In the genomic region with DNA sequence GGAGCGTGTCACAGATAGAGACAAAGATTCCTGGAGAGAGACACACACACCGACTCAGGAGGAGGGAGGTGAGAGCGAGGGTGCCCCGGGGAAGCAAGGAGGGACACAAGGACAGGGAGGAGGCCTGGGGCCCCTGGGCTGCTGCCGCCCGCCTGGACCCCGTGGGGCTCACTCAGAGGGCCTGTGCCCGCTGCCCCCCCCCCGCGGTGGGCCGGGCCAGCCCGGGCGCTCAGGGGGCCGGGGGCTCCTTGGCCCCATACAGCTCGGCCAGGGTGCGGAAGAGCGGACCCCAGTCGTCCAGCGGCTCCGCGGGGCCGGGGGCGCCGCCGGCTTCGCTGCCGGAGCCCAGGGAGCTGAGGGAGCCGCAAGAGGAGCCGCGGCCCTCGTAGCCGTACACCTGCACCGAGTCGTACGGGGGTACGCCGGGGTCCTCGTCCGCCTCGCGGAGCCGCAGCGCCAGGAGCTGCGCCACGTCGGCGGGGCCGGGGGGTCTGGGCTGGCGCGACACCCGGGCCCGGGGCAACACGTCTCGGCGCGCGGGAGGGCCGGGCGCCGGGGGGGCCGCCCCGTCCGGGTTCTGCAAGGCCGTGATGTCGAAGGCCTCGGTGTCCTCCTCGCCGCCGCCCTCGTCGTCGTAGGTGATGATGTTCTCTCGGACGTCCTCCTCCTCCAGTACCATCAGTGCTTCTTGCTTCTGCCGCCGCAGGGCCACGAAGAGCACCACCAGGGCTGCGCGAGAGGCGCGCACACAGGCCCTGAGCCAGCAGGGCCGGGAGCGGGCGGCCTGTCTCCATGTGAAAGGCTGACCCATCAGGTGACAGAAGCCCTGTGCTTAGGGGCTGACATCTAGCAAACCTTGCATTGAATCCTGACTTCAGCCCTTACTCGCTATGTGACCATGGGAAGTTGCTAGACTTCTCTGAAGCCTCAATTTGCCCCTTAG, we compare ENCODE assay signal across 21 cellular contexts. TPM values are rescaled to one million over a fixed set of nuclear protein-coding genes. Genes with fewer than 3 reads are reported as not detected.
DNase-seq lines count a peak whose midpoint lies in the region; ATAC-seq and TF ChIP-seq lines count a peak whose summit lies in the region.
"Had no signal": no experiment of that assay in that cellular context is flagged by ENCODE, and none has a peak within 500 bp of the region (broad histone marks: within the 10 kb centered on the region; RNA-seq: fewer than 3 reads in every experiment).

No MANE protein-coding gene starts in this region.

- no peak for TF ChIP-seq CTCF in heart left ventricle (IDR thresholded peaks at IDR 0.05)
- TF ChIP-seq CTCF in lower lobe of right lung (IDR thresholded peaks at IDR 0.05) = no peak

- no peak overlapping the region for H3K4me3 Mint-ChIP-seq in stimulated activated naive CD8-positive, alpha-beta T cell treated with anti-CD3 and anti-CD28 coated beads, Interleukin-15, amount 100 ng/mL, for 72 hours
- H3K4me3 Mint-ChIP-seq: IgD-negative memory B cell had no signal

- no peaks in the 10 kb centered on the region for H3K4me1 Mint-ChIP-seq in stimulated activated naive CD8-positive, alpha-beta T cell treated with anti-CD3 and anti-CD28 coated beads, Interleukin-15, amount 100 ng/mL, for 72 hours
- H3K4me1 Mint-ChIP-seq: IgD-negative memory B cell had no signal

- DNase-seq in heart left ventricle (no peak), Right ventricle myocardium superior (no peak), ecto neural progenitor cell (ENCODE audit: low spot score) (peak; percentile 36), lower lobe of right lung (no peak), Ammon's horn (ENCODE audit: low spot score) (no peak), mesenteric fat pad (ENCODE audit: low spot score) (no peak)
- DNase-seq in stimulated activated naive CD8-positive, alpha-beta T cell treated with anti-CD3 and anti-CD28 coated beads, Interleukin-15, amount 100 ng/mL, for 72 hours = no peak
- DNase-seq: C1 segment of cervical spinal cord, COR-L47, DMS153, HCEC 1CT, MV-4-11, NCI-H1417 treated with DMSO at 0.1 percent for 48 hours, NCI-H2029, NCI-H2171 treated with DMSO at 0.1 percent for 48 hours, NCI-H774, PC-9 had no signal

- H3K4me3 ChIP-seq in heart left ventricle (no peak overlapping the region), lower lobe of right lung (peak overlapping the region; percentile 27)
- H3K4me3 ChIP-seq: PC-9 had no signal

- H3K4me1 ChIP-seq in heart left ventricle = peaks cover 3 to 38% (median 14%) of the 10 kb centered on the region in 12 donors
- peaks cover 11% of the 10 kb centered on the region for H3K4me1 ChIP-seq in lower lobe of right lung

- WGBS in heart left ventricle, 4 donors = 61 to 73% (median 71%) methylated on average over 63 to 85 of the region's 85 CpGs

- no peaks in the 10 kb centered on the region for H3K9me3 Mint-ChIP-seq in stimulated activated naive CD8-positive, alpha-beta T cell treated with anti-CD3 and anti-CD28 coated beads, Interleukin-15, amount 100 ng/mL, for 72 hours
- H3K9me3 Mint-ChIP-seq: IgD-negative memory B cell had no signal

- intact Hi-C loops in heart left ventricle (cut with DNase I) (no loop called here), Right ventricle myocardium superior (cut with DNase I) (no loop called here), lower lobe of right lung (cut with DNase I) (no loop called here)

- H3K9me3 ChIP-seq in heart left ventricle (no peaks in the 10 kb centered on the region), lower lobe of right lung (no peaks in the 10 kb centered on the region)

- peak overlapping the region in 8 of 12 donors; percentile 47 to 78 (median 64) for H3K27ac ChIP-seq in heart left ventricle
- peak overlapping the region; percentile 58 for H3K27ac ChIP-seq in lower lobe of right lung
- H3K27ac ChIP-seq: 22Rv1, PC-9 had no signal

- H3K27me3 ChIP-seq in heart left ventricle (no peaks in the 10 kb centered on the region), lower lobe of right lung (ENCODE audit: low read depth) (no peaks in the 10 kb centered on the region)

- ATAC-seq in heart left ventricle = no peak
- no peak for ATAC-seq in Right ventricle myocardium superior (ENCODE audit: poor library complexity)
- ATAC-seq in lower lobe of right lung = no peak
- peak; percentile 63 for ATAC-seq in stimulated activated naive CD8-positive, alpha-beta T cell treated with anti-CD3 and anti-CD28 coated beads, Interleukin-15, amount 100 ng/mL, for 72 hours
- no peak for ATAC-seq in GM18502 (IDR thresholded peaks at IDR 0.05; ENCODE audit: poor library complexity, unreplicated experiment)

- no peak for TF ChIP-seq POLR2A in heart left ventricle (IDR thresholded peaks at IDR 0.05)

- H3K36me3 ChIP-seq in heart left ventricle (no peaks in the 10 kb centered on the region), lower lobe of right lung (no peaks in the 10 kb centered on the region)

- H3K27ac Mint-ChIP-seq in stimulated activated naive CD8-positive, alpha-beta T cell treated with anti-CD3 and anti-CD28 coated beads, Interleukin-15, amount 100 ng/mL, for 72 hours = peak overlapping the region in 1 of 2 donors; percentile 36
- H3K27ac Mint-ChIP-seq: IgD-negative memory B cell had no signal

- no peaks in the 10 kb centered on the region for H3K27me3 Mint-ChIP-seq in stimulated activated naive CD8-positive, alpha-beta T cell treated with anti-CD3 and anti-CD28 coated beads, Interleukin-15, amount 100 ng/mL, for 72 hours

RNA-seq across cellular contexts. Expression of a gene that starts 6.0 kb away (rescaled TPM):
- total RNA-seq in heart left ventricle = not detected
- not detected for polyA plus RNA-seq in heart left ventricle
- not detected for total RNA-seq in Right ventricle myocardium superior
- total RNA-seq in lower lobe of right lung = not detected
- total RNA-seq in mesenteric fat pad = not detected
- total RNA-seq: NCI-H460, PC-9 had no signal
- polyA plus RNA-seq: IgD-negative memory B cell had no signal

RNA-seq across cellular contexts. Expression of a gene that starts 9.3 kb away (rescaled TPM):
- total RNA-seq in heart left ventricle (1 to 10 TPM in 8 of 9 donors, under 1 TPM in 1; 0.72 to 3.3 (median 1.9) TPM), Right ventricle myocardium superior (1.6 TPM), lower lobe of right lung (5.6 TPM), mesenteric fat pad (2.4 TPM)
- 1 to 10 TPM; 1.6 to 2.8 TPM for polyA plus RNA-seq in heart left ventricle

RNA-seq across cellular contexts. Expression of a gene that starts 13.3 kb away (rescaled TPM):
- total RNA-seq in heart left ventricle (100 to 1,000 TPM; 113 to 186 (median 122) TPM), Right ventricle myocardium superior (129 TPM), lower lobe of right lung (71.5 TPM), mesenteric fat pad (113 TPM)
- polyA plus RNA-seq in heart left ventricle = 100 to 1,000 TPM in 1 of 2 donors, 10 to 100 TPM in 1; 75.7 to 233 TPM

RNA-seq across cellular contexts. Expression of a gene that starts 38.1 kb away (rescaled TPM):
- total RNA-seq in heart left ventricle (1 to 10 TPM; 3.8 to 7.6 (median 5.5) TPM), Right ventricle myocardium superior (5.5 TPM), lower lobe of right lung (9.8 TPM), mesenteric fat pad (4.9 TPM)
- polyA plus RNA-seq in heart left ventricle = 1 to 10 TPM; 3.4 to 4.0 TPM

RNA-seq across cellular contexts. Expression of a gene that starts 46.9 kb away (rescaled TPM):
- total RNA-seq in heart left ventricle (10 to 100 TPM; 42.0 to 91.2 (median 65.6) TPM), Right ventricle myocardium superior (65.8 TPM), lower lobe of right lung (163 TPM), mesenteric fat pad (137 TPM)
- polyA plus RNA-seq in heart left ventricle = 10 to 100 TPM; 46.2 to 71.5 TPM
